Comparison of ENCODE assay signal across 1 cellular context in the genomic region with DNA sequence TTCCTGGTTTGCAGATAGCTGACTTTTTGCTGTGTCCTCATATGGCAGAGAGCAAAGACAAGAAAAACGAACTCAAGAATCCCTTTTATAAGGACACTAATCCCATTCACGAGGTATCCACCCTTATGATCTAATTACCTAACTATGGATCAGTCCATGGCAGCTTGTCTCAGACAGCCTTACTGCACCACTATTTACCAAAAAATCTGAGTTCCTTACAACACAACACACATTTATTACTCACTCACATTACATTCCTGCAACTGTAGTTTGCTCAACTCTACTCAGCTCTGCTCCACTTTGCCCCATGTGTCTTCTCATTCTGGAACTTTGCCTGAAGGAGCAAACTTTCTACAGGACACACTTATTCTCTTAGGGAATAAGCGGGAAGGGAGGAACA.
TF ChIP-seq lines count a peak whose summit lies in the region.

No MANE protein-coding gene starts in this region.

TF ChIP-seq in IMR-90, 13 proteins besides CTCF, POLR2A, EP300 and RAD21:
- TF ChIP-seq BHLHE40 (IDR thresholded peaks at IDR 0.05; ENCODE audit: low read depth, low read length) (no peak), MAFK (IDR thresholded peaks at IDR 0.05; ENCODE audit: low read depth, low read length) (no peak), RFX5 (IDR thresholded peaks at IDR 0.05; ENCODE audit: low read depth, low read length) (no peak), NFE2L2 (IDR thresholded peaks at IDR 0.05; ENCODE audit: low read depth, low read length) (no peak), CHD1 (IDR thresholded peaks at IDR 0.05; ENCODE audit: low read depth, low read length) (no peak), MAZ (IDR thresholded peaks at IDR 0.05; ENCODE audit: borderline replicate concordance, low read depth, low read length) (no peak), SMC3 (IDR thresholded peaks at IDR 0.05; ENCODE audit: low read depth, low read length) (no peak), RCOR1 (IDR thresholded peaks at IDR 0.05; ENCODE audit: insufficient replicate concordance, low read length) (no peak)
- TF ChIP-seq, protein P1, sequence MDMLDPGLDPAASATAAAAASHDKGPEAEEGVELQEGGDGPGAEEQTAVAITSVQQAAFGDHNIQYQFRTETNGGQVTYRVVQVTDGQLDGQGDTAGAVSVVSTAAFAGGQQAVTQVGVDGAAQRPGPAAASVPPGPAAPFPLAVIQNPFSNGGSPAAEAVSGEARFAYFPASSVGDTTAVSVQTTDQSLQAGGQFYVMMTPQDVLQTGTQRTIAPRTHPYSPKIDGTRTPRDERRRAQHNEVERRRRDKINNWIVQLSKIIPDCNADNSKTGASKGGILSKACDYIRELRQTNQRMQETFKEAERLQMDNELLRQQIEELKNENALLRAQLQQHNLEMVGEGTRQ (IDR thresholded peaks at IDR 0.05; ENCODE audit: low read depth, low read length): no peak
